2 cellular contexts compared by ENCODE assay signal in genomic region chr5:141734501-141735231, GRCh38.
TF ChIP-seq lines count a peak whose summit lies in the region.

No MANE protein-coding gene starts in this region.

TF ChIP-seq in A549, 52 proteins besides CTCF, POLR2A, EP300 and RAD21 (continued from another document):
- peak; percentile 96 for TF ChIP-seq REST (IDR thresholded peaks at IDR 0.05)

TF ChIP-seq in K562, 482 proteins besides CTCF, POLR2A, EP300 and RAD21:
- TF ChIP-seq REST (CRISPR knock-in tag; IDR thresholded peaks at IDR 0.05; ENCODE audit: low read depth) (peak; percentile 96), SIX5 (IDR thresholded peaks at IDR 0.05; ENCODE audit: borderline replicate concordance in 1 of 2, insufficient read depth in 1 of 2, low read depth in 1 of 2, low read length in 2 of 2) (0 out of 4 replicates have a peak, but pooled peaks of 1 of the 2 experiments have one; percentile 6), ZNF263 (CRISPR knock-in tag; IDR thresholded peaks at IDR 0.05; ENCODE audit: borderline replicate concordance) (peak; percentile 40; the same call in 1 of the 2 replicates), ZBTB11 (CRISPR knock-in tag; IDR thresholded peaks at IDR 0.05) (0 out of 6 replicates have a peak, but pooled peaks of 1 of the 3 experiments have one; percentile 29), EHMT2 (IDR thresholded peaks at IDR 0.05) (peak; percentile 94), BCLAF1 (IDR thresholded peaks at IDR 0.05; ENCODE audit: borderline replicate concordance in 1 of 2, control insufficient read depth in 1 of 2, low read depth in 2 of 2, low read length in 1 of 2) (no peak), ZNF511 (CRISPR knock-in tag; IDR thresholded peaks at IDR 0.05) (peak; percentile 71; the same call in 1 of the 2 replicates), DACH1 (IDR thresholded peaks at IDR 0.05; ENCODE audit: partially characterized antibody) (no peak), MIER1 (IDR thresholded peaks at IDR 0.05; ENCODE audit: low read depth) (peak; percentile 86), PRMT5 (CRISPR knock-in tag; IDR thresholded peaks at IDR 0.05) (peak; percentile 73; the same call in 1 of the 2 replicates), CBFA2T3 (IDR thresholded peaks at IDR 0.05) (no peak)
